1 cellular context compared by ENCODE assay signal in the genomic region with DNA sequence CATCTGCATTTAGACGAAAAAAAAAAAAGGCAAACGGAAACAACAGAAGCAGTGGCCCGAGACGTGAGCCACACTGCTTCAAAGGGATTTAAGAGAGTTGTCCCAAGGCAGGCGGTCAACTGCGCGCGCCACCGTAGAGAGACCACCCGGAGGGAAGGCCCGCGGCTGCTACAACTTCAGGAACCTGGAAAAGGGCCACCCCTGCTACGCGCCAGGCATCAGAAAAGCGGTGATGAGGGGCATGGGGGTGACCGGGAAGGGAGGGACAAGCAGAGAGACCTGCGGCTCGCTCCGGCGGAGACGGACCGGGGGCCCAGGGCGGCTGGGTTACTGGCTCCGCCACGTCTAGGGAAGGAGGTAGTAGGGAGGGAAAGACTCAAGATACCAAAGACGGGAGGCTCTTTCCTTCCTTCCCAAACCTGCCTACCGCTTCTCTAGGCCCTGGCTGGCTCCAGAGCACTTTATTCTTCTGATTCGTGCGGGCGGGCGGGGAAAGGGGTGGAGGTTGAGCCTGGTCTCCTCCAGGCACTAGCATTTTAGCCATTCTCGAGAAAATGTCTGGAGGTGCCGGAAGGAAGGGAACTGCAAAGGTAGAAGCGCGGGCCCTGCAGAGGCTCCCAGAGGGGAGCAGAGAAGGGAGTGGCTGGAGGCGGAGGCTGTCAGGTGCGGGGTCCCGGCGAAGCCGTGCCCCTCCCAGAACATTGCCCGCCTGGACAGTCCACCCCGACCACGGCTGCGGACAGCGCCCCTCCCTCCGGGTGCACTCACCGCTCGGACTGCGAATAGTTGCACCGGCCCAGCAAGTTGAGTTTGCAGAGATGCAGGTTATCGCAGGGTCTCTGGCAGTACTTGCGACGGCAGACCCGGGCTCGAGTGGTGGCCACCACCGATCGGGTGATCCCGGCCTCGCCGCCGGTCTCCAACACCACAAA.
TF ChIP-seq lines count a peak whose summit lies in the region.

No MANE protein-coding gene starts in this region.

TF ChIP-seq in GM23338, 12 proteins besides CTCF, POLR2A, EP300 and RAD21 (continued from another document):
- TF ChIP-seq, protein P1, sequence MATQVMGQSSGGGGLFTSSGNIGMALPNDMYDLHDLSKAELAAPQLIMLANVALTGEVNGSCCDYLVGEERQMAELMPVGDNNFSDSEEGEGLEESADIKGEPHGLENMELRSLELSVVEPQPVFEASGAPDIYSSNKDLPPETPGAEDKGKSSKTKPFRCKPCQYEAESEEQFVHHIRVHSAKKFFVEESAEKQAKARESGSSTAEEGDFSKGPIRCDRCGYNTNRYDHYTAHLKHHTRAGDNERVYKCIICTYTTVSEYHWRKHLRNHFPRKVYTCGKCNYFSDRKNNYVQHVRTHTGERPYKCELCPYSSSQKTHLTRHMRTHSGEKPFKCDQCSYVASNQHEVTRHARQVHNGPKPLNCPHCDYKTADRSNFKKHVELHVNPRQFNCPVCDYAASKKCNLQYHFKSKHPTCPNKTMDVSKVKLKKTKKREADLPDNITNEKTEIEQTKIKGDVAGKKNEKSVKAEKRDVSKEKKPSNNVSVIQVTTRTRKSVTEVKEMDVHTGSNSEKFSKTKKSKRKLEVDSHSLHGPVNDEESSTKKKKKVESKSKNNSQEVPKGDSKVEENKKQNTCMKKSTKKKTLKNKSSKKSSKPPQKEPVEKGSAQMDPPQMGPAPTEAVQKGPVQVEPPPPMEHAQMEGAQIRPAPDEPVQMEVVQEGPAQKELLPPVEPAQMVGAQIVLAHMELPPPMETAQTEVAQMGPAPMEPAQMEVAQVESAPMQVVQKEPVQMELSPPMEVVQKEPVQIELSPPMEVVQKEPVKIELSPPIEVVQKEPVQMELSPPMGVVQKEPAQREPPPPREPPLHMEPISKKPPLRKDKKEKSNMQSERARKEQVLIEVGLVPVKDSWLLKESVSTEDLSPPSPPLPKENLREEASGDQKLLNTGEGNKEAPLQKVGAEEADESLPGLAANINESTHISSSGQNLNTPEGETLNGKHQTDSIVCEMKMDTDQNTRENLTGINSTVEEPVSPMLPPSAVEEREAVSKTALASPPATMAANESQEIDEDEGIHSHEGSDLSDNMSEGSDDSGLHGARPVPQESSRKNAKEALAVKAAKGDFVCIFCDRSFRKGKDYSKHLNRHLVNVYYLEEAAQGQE (IDR thresholded peaks at IDR 0.05; ENCODE audit: unreplicated experiment), result no peak
- TF ChIP-seq ZNF114 (CRISPR knock-in tag; IDR thresholded peaks at IDR 0.05), result no peak
- no peak for TF ChIP-seq POLR2AphosphoS5 (IDR thresholded peaks at IDR 0.05; ENCODE audit: low read depth)
- no peak for TF ChIP-seq EZH2 (IDR thresholded peaks at IDR 0.05; ENCODE audit: low read depth, unreplicated experiment)
- TF ChIP-seq NANOG (IDR thresholded peaks at IDR 0.05; ENCODE audit: borderline replicate concordance), result no peak
- TF ChIP-seq CREB1 (CRISPR knock-in tag; IDR thresholded peaks at IDR 0.05; ENCODE audit: low read depth), result no peak
- no peak for TF ChIP-seq STAT1 (IDR thresholded peaks at IDR 0.05; ENCODE audit: unreplicated experiment)
- TF ChIP-seq, protein P2, sequence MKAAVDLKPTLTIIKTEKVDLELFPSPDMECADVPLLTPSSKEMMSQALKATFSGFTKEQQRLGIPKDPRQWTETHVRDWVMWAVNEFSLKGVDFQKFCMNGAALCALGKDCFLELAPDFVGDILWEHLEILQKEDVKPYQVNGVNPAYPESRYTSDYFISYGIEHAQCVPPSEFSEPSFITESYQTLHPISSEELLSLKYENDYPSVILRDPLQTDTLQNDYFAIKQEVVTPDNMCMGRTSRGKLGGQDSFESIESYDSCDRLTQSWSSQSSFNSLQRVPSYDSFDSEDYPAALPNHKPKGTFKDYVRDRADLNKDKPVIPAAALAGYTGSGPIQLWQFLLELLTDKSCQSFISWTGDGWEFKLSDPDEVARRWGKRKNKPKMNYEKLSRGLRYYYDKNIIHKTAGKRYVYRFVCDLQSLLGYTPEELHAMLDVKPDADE (IDR thresholded peaks at IDR 0.05), result no peak
- TF ChIP-seq ZNF331 (CRISPR knock-in tag; IDR thresholded peaks at IDR 0.05; ENCODE audit: low read depth), result no peak
- TF ChIP-seq, protein P3, sequence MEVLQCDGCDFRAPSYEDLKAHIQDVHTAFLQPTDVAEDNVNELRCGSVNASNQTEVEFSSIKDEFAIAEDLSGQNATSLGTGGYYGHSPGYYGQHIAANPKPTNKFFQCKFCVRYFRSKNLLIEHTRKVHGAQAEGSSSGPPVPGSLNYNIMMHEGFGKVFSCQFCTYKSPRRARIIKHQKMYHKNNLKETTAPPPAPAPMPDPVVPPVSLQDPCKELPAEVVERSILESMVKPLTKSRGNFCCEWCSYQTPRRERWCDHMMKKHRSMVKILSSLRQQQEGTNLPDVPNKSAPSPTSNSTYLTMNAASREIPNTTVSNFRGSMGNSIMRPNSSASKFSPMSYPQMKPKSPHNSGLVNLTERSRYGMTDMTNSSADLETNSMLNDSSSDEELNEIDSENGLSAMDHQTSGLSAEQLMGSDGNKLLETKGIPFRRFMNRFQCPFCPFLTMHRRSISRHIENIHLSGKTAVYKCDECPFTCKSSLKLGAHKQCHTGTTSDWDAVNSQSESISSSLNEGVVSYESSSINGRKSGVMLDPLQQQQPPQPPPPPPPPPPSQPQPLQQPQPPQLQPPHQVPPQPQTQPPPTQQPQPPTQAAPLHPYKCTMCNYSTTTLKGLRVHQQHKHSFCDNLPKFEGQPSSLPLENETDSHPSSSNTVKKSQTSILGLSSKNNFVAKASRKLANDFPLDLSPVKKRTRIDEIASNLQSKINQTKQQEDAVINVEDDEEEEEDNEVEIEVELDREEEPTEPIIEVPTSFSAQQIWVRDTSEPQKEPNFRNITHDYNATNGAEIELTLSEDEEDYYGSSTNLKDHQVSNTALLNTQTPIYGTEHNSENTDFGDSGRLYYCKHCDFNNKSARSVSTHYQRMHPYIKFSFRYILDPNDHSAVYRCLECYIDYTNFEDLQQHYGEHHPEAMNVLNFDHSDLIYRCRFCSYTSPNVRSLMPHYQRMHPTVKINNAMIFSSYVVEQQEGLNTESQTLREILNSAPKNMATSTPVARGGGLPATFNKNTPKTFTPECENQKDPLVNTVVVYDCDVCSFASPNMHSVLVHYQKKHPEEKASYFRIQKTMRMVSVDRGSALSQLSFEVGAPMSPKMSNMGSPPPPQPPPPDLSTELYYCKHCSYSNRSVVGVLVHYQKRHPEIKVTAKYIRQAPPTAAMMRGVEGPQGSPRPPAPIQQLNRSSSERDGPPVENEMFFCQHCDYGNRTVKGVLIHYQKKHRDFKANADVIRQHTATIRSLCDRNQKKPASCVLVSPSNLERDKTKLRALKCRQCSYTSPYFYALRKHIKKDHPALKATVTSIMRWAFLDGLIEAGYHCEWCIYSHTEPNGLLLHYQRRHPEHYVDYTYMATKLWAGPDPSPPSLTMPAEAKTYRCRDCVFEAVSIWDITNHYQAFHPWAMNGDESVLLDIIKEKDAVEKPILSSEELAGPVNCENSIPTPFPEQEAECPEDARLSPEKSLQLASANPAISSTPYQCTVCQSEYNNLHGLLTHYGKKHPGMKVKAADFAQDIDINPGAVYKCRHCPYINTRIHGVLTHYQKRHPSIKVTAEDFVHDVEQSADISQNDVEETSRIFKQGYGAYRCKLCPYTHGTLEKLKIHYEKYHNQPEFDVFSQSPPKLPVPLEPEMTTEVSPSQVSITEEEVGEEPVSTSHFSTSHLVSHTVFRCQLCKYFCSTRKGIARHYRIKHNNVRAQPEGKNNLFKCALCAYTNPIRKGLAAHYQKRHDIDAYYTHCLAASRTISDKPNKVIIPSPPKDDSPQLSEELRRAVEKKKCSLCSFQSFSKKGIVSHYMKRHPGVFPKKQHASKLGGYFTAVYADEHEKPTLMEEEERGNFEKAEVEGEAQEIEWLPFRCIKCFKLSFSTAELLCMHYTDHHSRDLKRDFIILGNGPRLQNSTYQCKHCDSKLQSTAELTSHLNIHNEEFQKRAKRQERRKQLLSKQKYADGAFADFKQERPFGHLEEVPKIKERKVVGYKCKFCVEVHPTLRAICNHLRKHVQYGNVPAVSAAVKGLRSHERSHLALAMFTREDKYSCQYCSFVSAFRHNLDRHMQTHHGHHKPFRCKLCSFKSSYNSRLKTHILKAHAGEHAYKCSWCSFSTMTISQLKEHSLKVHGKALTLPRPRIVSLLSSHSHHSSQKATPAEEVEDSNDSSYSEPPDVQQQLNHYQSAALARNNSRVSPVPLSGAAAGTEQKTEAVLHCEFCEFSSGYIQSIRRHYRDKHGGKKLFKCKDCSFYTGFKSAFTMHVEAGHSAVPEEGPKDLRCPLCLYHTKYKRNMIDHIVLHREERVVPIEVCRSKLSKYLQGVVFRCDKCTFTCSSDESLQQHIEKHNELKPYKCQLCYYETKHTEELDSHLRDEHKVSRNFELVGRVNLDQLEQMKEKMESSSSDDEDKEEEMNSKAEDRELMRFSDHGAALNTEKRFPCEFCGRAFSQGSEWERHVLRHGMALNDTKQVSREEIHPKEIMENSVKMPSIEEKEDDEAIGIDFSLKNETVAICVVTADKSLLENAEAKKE (CRISPR knock-in tag; IDR thresholded peaks at IDR 0.05), result no peak
